Comparison of ENCODE assay signal across 9 cellular contexts in the genomic region with DNA sequence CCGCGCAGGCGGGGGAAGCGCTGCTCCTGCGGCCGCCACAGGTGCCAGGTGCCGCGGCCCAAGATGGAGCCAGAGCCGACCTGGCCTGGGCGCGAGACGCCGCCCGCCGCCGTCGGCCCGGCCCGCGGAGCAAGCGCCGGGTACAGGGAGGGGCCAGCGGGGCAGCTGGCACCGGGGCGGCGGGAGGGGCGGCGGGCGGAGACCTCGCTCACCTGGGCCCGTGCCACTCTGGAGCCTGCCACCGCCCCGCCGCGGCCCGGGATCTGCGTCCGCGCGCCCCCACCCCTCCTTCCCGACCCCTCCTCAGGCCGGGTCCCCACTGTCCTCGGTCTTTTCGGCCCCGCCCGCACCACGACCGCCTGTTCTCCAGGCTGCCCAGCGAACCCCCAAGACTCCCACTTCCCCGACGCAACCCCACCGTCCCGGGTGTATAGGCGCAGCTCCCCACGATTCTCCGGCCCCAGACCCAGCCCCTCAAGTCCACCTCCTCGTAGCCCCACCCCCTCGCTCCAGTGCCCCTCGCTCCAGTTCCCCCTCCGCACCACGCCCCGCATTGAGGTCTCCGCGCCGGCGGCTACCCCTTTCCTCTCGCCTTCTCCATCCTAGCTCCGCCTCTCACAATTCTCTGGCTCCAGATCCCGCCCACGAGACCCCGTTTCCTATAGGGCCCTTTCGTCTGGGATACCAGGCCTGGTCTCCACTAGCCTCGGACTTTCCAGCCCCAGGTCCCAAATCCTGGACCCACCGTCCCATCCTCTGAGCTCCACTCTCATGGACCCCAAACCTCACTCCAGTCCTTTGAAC. TPM values are rescaled to one million over a fixed set of nuclear protein-coding genes. Genes with fewer than 3 reads are reported as not detected.
DNase-seq lines count a peak whose midpoint lies in the region; ATAC-seq and TF ChIP-seq lines count a peak whose summit lies in the region.
"Had no signal": no experiment of that assay in that cellular context is flagged by ENCODE, and none has a peak within 500 bp of the region (broad histone marks: within the 10 kb centered on the region; RNA-seq: fewer than 3 reads in every experiment).

A gene (minus strand): TSS at position 144 of the 804 bp plus-strand sequence. CDS start 5,922 bp downstream, outside the sequence.

- H3K9me3 ChIP-seq in right lobe of liver = no peaks in the 10 kb centered on the region
- H3K9me3 ChIP-seq in testis = no peaks in the 10 kb centered on the region

- 11% methylated on average over 27 of the region's 74 CpGs for WGBS in right lobe of liver (ENCODE audit: insufficient coverage, low coverage, low lambda C conversion rate, missing lambda C conversion rate)
- 5 to 10% methylated on average over 38 to 74 of the region's 74 CpGs for WGBS in testis, 2 donors

- peak; percentile 2 to 15 (median 10) for ATAC-seq in right lobe of liver
- no peak for ATAC-seq in HG02885 (IDR thresholded peaks at IDR 0.05; ENCODE audit: poor library complexity, unreplicated experiment)

- H3K4me1 ChIP-seq in right lobe of liver = peaks cover 0 to 10% (median 0%) of the 10 kb centered on the region in 4 donors
- H3K4me1 ChIP-seq in testis = peaks cover 6% of the 10 kb centered on the region

- peak within 1 kb of the TSS; percentile 32 for H3K27ac Mint-ChIP-seq in MCF 10A (ENCODE audit: low read depth, unreplicated experiment)

- intact Hi-C loops in MCF 10A (cut with micrococcal nuclease) (no loop called here), right lobe of liver (cut with DNase I) (no loop called here), testis (cut with DNase I; ENCODE audit: low total_unique reads) (no loop called here)

- peak; percentile 27 for DNase-seq in NCI-H2227 (lab: John Stamatoyannopoulos, UW; ENCODE audit: unreplicated experiment)
- DNase-seq in NCI-H2227 treated with DMSO at 0.1 percent for 48 hours (lab: John Stamatoyannopoulos, UW) = no peak
- DNase-seq in MCF 10A (ENCODE audit: unreplicated experiment) = no peak
- DNase-seq in right lobe of liver = peak; percentile 33 to 66 (median 63)
- peak; percentile 25 for DNase-seq in testis
- no peak for DNase-seq in NCI-H1048 (lab: John Stamatoyannopoulos, UW)
- DNase-seq in hepatic stellate cell (ENCODE audit: low spot score) = no peak

- CTCF ChIA-PET in MCF 10A (lab: Yijun Ruan, JAX) = no interaction called here

- peak within 1 kb of the TSS; percentile 51 for H3K4me3 Mint-ChIP-seq in MCF 10A (ENCODE audit: unreplicated experiment)

- H3K9me3 Mint-ChIP-seq in MCF 10A (ENCODE audit: unreplicated experiment) = no peaks in the 10 kb centered on the region

- H3K27ac ChIP-seq in right lobe of liver (no peak within 1 kb of the TSS), testis (no peak within 1 kb of the TSS)

- H3K27me3 Mint-ChIP-seq in MCF 10A (ENCODE audit: insufficient read depth, unreplicated experiment) = no peaks in the 10 kb centered on the region

- peak within 1 kb of the TSS in 2 of 3 donors; percentile 32 to 39 for H3K4me3 ChIP-seq in right lobe of liver
- H3K4me3 ChIP-seq in testis = peak within 1 kb of the TSS; percentile 43 to 44

- H3K27me3 ChIP-seq in right lobe of liver = peaks cover 7 to 17% of the 10 kb centered on the region in 2 donors
- H3K27me3 ChIP-seq in testis = no peaks in the 10 kb centered on the region

- no peaks in the 10 kb centered on the region for H3K36me3 ChIP-seq in right lobe of liver
- no peaks in the 10 kb centered on the region for H3K36me3 ChIP-seq in testis (ENCODE audit: low read depth, missing control alignments)

- no peaks in the 10 kb centered on the region for H3K4me1 Mint-ChIP-seq in MCF 10A (ENCODE audit: insufficient read depth, unreplicated experiment)

- no TSS peak for BruUV-seq in MCF 10A (replicated peaks; lab: Mats Ljungman, UMichigan)

- no peaks in the 10 kb centered on the region for H3K36me3 Mint-ChIP-seq in MCF 10A (ENCODE audit: insufficient read depth, unreplicated experiment)

- TF ChIP-seq POLR2A in right lobe of liver (IDR thresholded peaks at IDR 0.05) (peak; percentile 11), testis (IDR thresholded peaks at IDR 0.05) (no peak)

- TF ChIP-seq CTCF in MCF 10A (IDR thresholded peaks at IDR 0.05; ENCODE audit: unreplicated experiment) (no peak), right lobe of liver (IDR thresholded peaks at IDR 0.05) (no peak), testis (IDR thresholded peaks at IDR 0.05) (no peak)

- POLR2A ChIA-PET in MCF 10A (lab: Yijun Ruan, JAX) = no interaction called here

RNA-seq across cellular contexts. Expression of the gene that starts here (rescaled TPM):
- not detected in 2 replicates for total RNA-seq in MCF 10A (2022)
- under 1 TPM; 0.19 to 0.84 (median 0.32) TPM for total RNA-seq in right lobe of liver
- total RNA-seq in testis = 1 to 10 TPM; 4.3 to 4.9 TPM
- polyA plus RNA-seq in testis (ENCODE audit: insufficient read depth, low read depth, low replicate concordance) = 5.7 TPM
- total RNA-seq: lung microvascular endothelial cell had no signal

Comparison
In these comparisons a context has a peak if more than half of its experiments do, and no peak if none do; other contexts are left out.
1. DNase-seq: peak in NCI-H2227 (single experiment) and testis (single experiment); none in NCI-H2227 treated with DMSO at 0.1 percent for 48 hours (single experiment), MCF 10A (single experiment), NCI-H1048 (single experiment) and hepatic stellate cell (single experiment).
2. Peak in DNase-seq, ATAC-seq and H3K4me3 ChIP-seq in right lobe of liver; RNA of the gene not detected or under 1 TPM.